ENCODE assay signal across 2 cellular contexts in genomic region chr3:189851682-189852081, GRCh38.
TF ChIP-seq lines count a peak whose summit lies in the region.

No MANE protein-coding gene starts in this region.

TF ChIP-seq in GM23338, 12 proteins besides CTCF, POLR2A, EP300 and RAD21 (continued from another document):
- TF ChIP-seq ZNF462 (CRISPR knock-in tag; IDR thresholded peaks at IDR 0.05) (peak; percentile 58; the same call in 1 of the 2 replicates), EZH2 (IDR thresholded peaks at IDR 0.05; ENCODE audit: low read depth, unreplicated experiment) (no peak)

TF ChIP-seq in WTC11, 78 proteins besides CTCF, POLR2A, EP300 and RAD21 (continued from another document):
- no peak for TF ChIP-seq ZNF425 (CRISPR knock-in tag; conservative IDR thresholded peaks at IDR 0.05)
